ENCODE assay signal across 24 cellular contexts in the genomic region with DNA sequence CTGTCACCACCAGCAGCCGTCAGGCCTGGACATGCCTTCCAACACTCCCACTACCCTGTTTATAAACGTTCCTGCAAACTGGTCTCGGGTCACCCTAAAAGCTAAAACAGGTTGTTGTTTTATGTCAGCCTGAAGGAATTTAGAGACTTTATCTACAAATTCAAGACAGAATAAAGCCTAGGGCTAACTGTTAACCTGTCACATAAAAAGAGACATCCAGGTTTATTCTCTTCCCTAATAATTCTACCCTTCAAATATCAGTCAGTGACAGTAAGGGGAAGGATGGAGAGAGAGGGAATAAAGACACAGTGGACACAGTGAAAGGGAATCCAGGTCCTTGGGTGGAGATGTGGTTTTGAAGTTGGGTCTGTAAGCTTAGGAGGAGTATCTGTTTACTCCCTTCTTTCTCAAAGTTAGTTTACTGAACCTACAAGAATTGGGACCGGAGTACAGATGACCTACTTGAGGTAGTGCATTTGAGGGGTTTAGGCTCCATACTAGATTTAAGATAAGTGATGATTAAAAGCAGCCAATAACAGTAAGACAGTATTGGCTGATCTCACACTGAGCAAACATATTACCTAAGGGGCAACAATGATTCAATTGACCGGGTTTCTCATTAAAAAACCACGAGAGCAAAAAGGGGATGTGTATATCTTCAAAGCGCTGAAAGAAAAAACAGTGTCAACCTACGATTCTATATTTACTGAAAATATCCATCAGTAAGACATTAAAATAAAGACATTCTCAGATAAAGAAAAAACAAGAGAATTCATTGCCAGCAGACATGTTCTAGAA.
"Had no signal": no experiment of that assay in that cellular context is flagged by ENCODE, and none has a peak within 500 bp of the region (broad histone marks: within the 10 kb centered on the region; RNA-seq: fewer than 3 reads in every experiment).

No MANE protein-coding gene starts in this region.

- H3K4me3 Mint-ChIP-seq: effector memory CD8-positive, alpha-beta T cell; naive thymus-derived CD4-positive, alpha-beta T cell; nephron; stimulated activated effector memory CD8-positive, alpha-beta T cell treated with anti-CD3 and anti-CD28 coated beads, Interleukin-12 subunit alpha, Interleukin-12 subunit beta, amount 100 ng/mL, for 72 hours; type B pancreatic cell had no signal

- H3K9me3 ChIP-seq: gastrocnemius medialis, heart left ventricle, left lung, prostate gland, right atrium auricular region, sigmoid colon, stomach, thyroid gland had no signal

- H3K79me2 ChIP-seq: hepatocyte had no signal

- FAIRE-seq: endometrium, kidney had no signal

- H3K27me3 ChIP-seq: gastrocnemius medialis, hepatocyte, left lung, right atrium auricular region, sigmoid colon, stomach, thyroid gland had no signal

- H3K9me3 Mint-ChIP-seq: effector memory CD8-positive, alpha-beta T cell; naive thymus-derived CD4-positive, alpha-beta T cell; nephron; stimulated activated effector memory CD8-positive, alpha-beta T cell treated with anti-CD3 and anti-CD28 coated beads, Interleukin-12 subunit alpha, Interleukin-12 subunit beta, amount 100 ng/mL, for 72 hours; type B pancreatic cell had no signal

- ATAC-seq: effector memory CD8-positive, alpha-beta T cell; gastrocnemius medialis; heart left ventricle; left lung; naive thymus-derived CD4-positive, alpha-beta T cell; stimulated activated effector memory CD8-positive, alpha-beta T cell treated with anti-CD3 and anti-CD28 coated beads, Interleukin-12 subunit alpha, Interleukin-12 subunit beta, amount 100 ng/mL, for 72 hours had no signal

- H3K27ac ChIP-seq: gastrocnemius medialis, heart left ventricle, hepatocyte, left lung, prostate gland, right atrium auricular region, sigmoid colon, stomach, thyroid gland had no signal

- H3K27ac Mint-ChIP-seq: effector memory CD8-positive, alpha-beta T cell; naive thymus-derived CD4-positive, alpha-beta T cell; nephron; stimulated activated effector memory CD8-positive, alpha-beta T cell treated with anti-CD3 and anti-CD28 coated beads, Interleukin-12 subunit alpha, Interleukin-12 subunit beta, amount 100 ng/mL, for 72 hours; type B pancreatic cell had no signal

- H3K4me2 ChIP-seq: hepatocyte had no signal

- H3K36me3 ChIP-seq: gastrocnemius medialis, heart left ventricle, left lung, prostate gland, right atrium auricular region, sigmoid colon, stomach, thyroid gland had no signal

- H3K4me3 ChIP-seq: gastrocnemius medialis, heart left ventricle, hepatocyte, left lung, prostate gland, right atrium auricular region, sigmoid colon, stomach, thyroid gland had no signal

- DNase-seq: cortex of kidney; effector memory CD8-positive, alpha-beta T cell; erythroblast; gastrocnemius medialis; heart left ventricle; kidney; left lung; mesenchymal stem cell; midbrain; naive thymus-derived CD4-positive, alpha-beta T cell; nucleus accumbens; sigmoid colon; stimulated activated CD4-positive, alpha-beta T cell treated with anti-CD3 and anti-CD28 coated beads, Interleukin-2, amount 100 ng/mL, for 24 hours; stimulated activated CD4-positive, alpha-beta T cell treated with anti-CD3 and anti-CD28 coated beads, Interleukin-4, amount 100 ng/mL, for 24 hours; stimulated activated naive CD4-positive, alpha-beta T cell treated with Interleukin-2 at 50 U/mL for 16 hours; stomach; thyroid gland had no signal

- H2AFZ ChIP-seq: hepatocyte had no signal

- H3K4me1 ChIP-seq: gastrocnemius medialis, heart left ventricle, left lung, prostate gland, right atrium auricular region, thyroid gland had no signal

- H3K36me3 Mint-ChIP-seq: naive thymus-derived CD4-positive, alpha-beta T cell; stimulated activated effector memory CD8-positive, alpha-beta T cell treated with anti-CD3 and anti-CD28 coated beads, Interleukin-12 subunit alpha, Interleukin-12 subunit beta, amount 100 ng/mL, for 72 hours; type B pancreatic cell had no signal
